Comparison of ENCODE assay signal across 21 cellular contexts in the genomic region with DNA sequence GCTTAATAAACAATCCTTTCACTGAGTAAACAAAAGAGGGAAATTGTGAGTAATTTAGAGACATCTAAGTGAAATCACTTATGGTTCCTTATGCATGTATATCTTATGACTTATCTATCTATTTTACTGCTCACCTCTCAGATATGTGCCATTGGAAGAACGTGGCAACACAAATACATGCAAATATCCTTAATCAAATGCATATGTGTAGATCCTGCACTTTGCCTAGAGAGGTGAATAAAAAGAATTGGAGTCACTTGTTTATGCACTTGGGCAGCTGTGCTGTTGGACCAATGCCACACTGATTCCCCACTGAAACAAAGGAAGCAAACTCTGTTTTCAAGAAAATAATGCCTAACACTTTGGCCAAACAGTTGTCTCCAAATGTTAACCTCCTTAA.
DNase-seq lines count a peak whose midpoint lies in the region; ATAC-seq, FAIRE-seq and TF ChIP-seq lines count a peak whose summit lies in the region.
"Had no signal": no experiment of that assay in that cellular context is flagged by ENCODE, and none has a peak within 500 bp of the region (broad histone marks: within the 10 kb centered on the region; RNA-seq: fewer than 3 reads in every experiment).

No MANE protein-coding gene starts in this region.

- CTCF ChIA-PET in A549 (lab: Yijun Ruan, JAX) = interaction anchor here (0.6 kb wide), 1 partner anchor 81 kb away, joined by 3 read pairs; no protein-coding TSS in a partner anchor

- H3K27ac ChIP-seq in A549 (no peak overlapping the region), ACC112 (ENCODE audit: low read depth, low read length) (0 out of 2 replicates have a peak overlapping the region, but pooled peaks have one; percentile 16), astrocyte (ENCODE audit: low read depth, low read length) (no peak overlapping the region), gastroesophageal sphincter (peak overlapping the region in 3 of 4 donors; percentile 29 to 50 (median 37)), esophagus muscularis mucosa (replicated peaks in 1 of 4) (peak overlapping the region in 2 of 4 donors; percentile 35 to 38)
- H3K27ac ChIP-seq: lower lobe of right lung, SK-N-MC, thyroid gland had no signal

- H3K79me2 ChIP-seq in ACC112 (ENCODE audit: control insufficient read depth, insufficient read depth, low read length, unreplicated experiment) (no peaks in the 10 kb centered on the region), astrocyte (ENCODE audit: insufficient read depth, low read length) (no peaks in the 10 kb centered on the region)

- POLR2A ChIA-PET in A549 (lab: Yijun Ruan, JAX) = no interaction called here

- no peaks in the 10 kb centered on the region for H3K9me3 ChIP-seq in A549
- no peaks in the 10 kb centered on the region for H3K9me3 ChIP-seq in astrocyte (ENCODE audit: insufficient read depth, low read depth, low read length)
- no peaks in the 10 kb centered on the region for H3K9me3 ChIP-seq in gastroesophageal sphincter
- peaks cover 0 to 10% (median 0%) of the 10 kb centered on the region in 4 donors for H3K9me3 ChIP-seq in esophagus muscularis mucosa
- H3K9me3 ChIP-seq: lower lobe of right lung, thyroid gland had no signal

- no peak for TF ChIP-seq RAD21 in A549 (conservative IDR thresholded peaks at IDR 0.05 in 1 of 2, IDR thresholded peaks at IDR 0.05 in 1 of 2)

- TF ChIP-seq EP300 in A549 (IDR thresholded peaks at IDR 0.05) (no peak), gastroesophageal sphincter (IDR thresholded peaks at IDR 0.05) (no peak), esophagus muscularis mucosa (IDR thresholded peaks at IDR 0.05) (no peak)

- DNase-seq in A549 (ENCODE audit: low read depth in 1 of 2, low spot score in 1 of 2) (no peak), astrocyte (ENCODE audit: low read depth) (peak; percentile 27), glutamatergic neuron (no peak), OCI-M2 (lab: John Stamatoyannopoulos, UW; ENCODE audit: unreplicated experiment) (no peak), esophagus muscularis mucosa (ENCODE audit: extremely low spot score) (no peak)
- DNase-seq: activated CD4-positive, alpha-beta T cell treated with anti-CD3 and anti-CD28 coated beads, Interleukin-2, amount 50 U/mL, for 1 hour; activated CD8-positive, alpha-beta memory T cell treated with anti-CD3 and anti-CD28 coated beads, Interleukin-2, amount 10 ng/mL, durations not matched to agents 7 days and 5 days; activated naive CD4-positive, alpha-beta T cell treated with anti-CD3 and anti-CD28 coated beads for 36 hours; caudate nucleus; CD4-positive, alpha-beta T cell; HFFc6; lower lobe of right lung; NCI-H2107; NCI-H510A; T-helper 9 cell; thyroid gland had no signal

- H3K4me3 Mint-ChIP-seq in astrocyte (ENCODE audit: unreplicated experiment) (no peak overlapping the region), glutamatergic neuron (ENCODE audit: unreplicated experiment) (no peak overlapping the region)
- H3K4me3 Mint-ChIP-seq: activated CD8-positive, alpha-beta memory T cell treated with anti-CD3 and anti-CD28 coated beads, Interleukin-2, amount 10 ng/mL, durations not matched to agents 7 days and 5 days; activated naive CD4-positive, alpha-beta T cell treated with anti-CD3 and anti-CD28 coated beads for 36 hours; CD4-positive, alpha-beta T cell; HFFc6; stimulated activated naive CD8-positive, alpha-beta T cell treated with anti-CD3 and anti-CD28 coated beads, Interleukin-15, Interleukin-2, amounts not matched to agents 100 ng/mL and 50 ng/mL, for 24 hours had no signal

- WGBS in A549 (ENCODE audit: missing lambda C conversion rate) = 0% methylated on average over 1 of the region's 1 CpG
- WGBS in gastroesophageal sphincter (ENCODE audit: low coverage in 1 of 2), 2 donors = 8% methylated on average over 1 of the region's 1 CpG; no CpG with 5 or more reads in 1 of the 2 donors
- 10% methylated on average over 1 of the region's 1 CpG for WGBS in esophagus muscularis mucosa

- H3K9ac ChIP-seq in astrocyte (ENCODE audit: low read length) = no peak overlapping the region

- no peak overlapping the region for H3K4me2 ChIP-seq in A549
- no peak overlapping the region for H3K4me2 ChIP-seq in astrocyte (ENCODE audit: low read length)

- ATAC-seq in A549 = no peak
- no peak for ATAC-seq in gastroesophageal sphincter
- ATAC-seq: activated CD8-positive, alpha-beta memory T cell treated with anti-CD3 and anti-CD28 coated beads, Interleukin-2, amount 10 ng/mL, durations not matched to agents 7 days and 5 days; lower lobe of right lung had no signal

- FAIRE-seq in A549 (lab: Jason Lieb, UNC) (peak; percentile 96), astrocyte (lab: Jason Lieb, UNC) (no peak)
- FAIRE-seq: frontal cortex had no signal

- H4K20me1 ChIP-seq in astrocyte (ENCODE audit: insufficient read depth, low read length) = no peaks in the 10 kb centered on the region

- intact Hi-C loops in esophagus muscularis mucosa (cut with DNase I) = no loop called here

- H3K27me3 Mint-ChIP-seq in astrocyte (ENCODE audit: low read depth, unreplicated experiment) (no peaks in the 10 kb centered on the region), glutamatergic neuron (ENCODE audit: unreplicated experiment) (no peaks in the 10 kb centered on the region)
- H3K27me3 Mint-ChIP-seq: stimulated activated naive CD8-positive, alpha-beta T cell treated with anti-CD3 and anti-CD28 coated beads, Interleukin-15, Interleukin-2, amounts not matched to agents 100 ng/mL and 50 ng/mL, for 24 hours had no signal

- peaks cover 3% of the 10 kb centered on the region for H3K9me3 Mint-ChIP-seq in astrocyte (ENCODE audit: unreplicated experiment)
- H3K9me3 Mint-ChIP-seq in glutamatergic neuron (ENCODE audit: unreplicated experiment) = no peaks in the 10 kb centered on the region
- H3K9me3 Mint-ChIP-seq: activated naive CD4-positive, alpha-beta T cell treated with anti-CD3 and anti-CD28 coated beads for 36 hours; CD4-positive, alpha-beta T cell; HFFc6; stimulated activated naive CD8-positive, alpha-beta T cell treated with anti-CD3 and anti-CD28 coated beads, Interleukin-15, Interleukin-2, amounts not matched to agents 100 ng/mL and 50 ng/mL, for 24 hours had no signal

- H3K4me1 Mint-ChIP-seq in astrocyte (ENCODE audit: low read depth, unreplicated experiment) (no peaks in the 10 kb centered on the region), glutamatergic neuron (ENCODE audit: low read depth, unreplicated experiment) (no peaks in the 10 kb centered on the region)

- TF ChIP-seq POLR2A in A549 (IDR thresholded peaks at IDR 0.05; ENCODE audit: low read length) = no peak
- TF ChIP-seq POLR2A in gastroesophageal sphincter (IDR thresholded peaks at IDR 0.05) = no peak
- no peak for TF ChIP-seq POLR2A in esophagus muscularis mucosa (IDR thresholded peaks at IDR 0.05; ENCODE audit: low read depth)

- H3K4me1 ChIP-seq in A549 = no peaks in the 10 kb centered on the region
- peaks cover 15% of the 10 kb centered on the region for H3K4me1 ChIP-seq in ACC112 (ENCODE audit: control insufficient read depth, insufficient read depth, low read length, unreplicated experiment)
- H3K4me1 ChIP-seq in astrocyte (ENCODE audit: insufficient read depth, low read length) = no peaks in the 10 kb centered on the region
- peaks cover 0 to 14% (median 4%) of the 10 kb centered on the region in 3 donors for H3K4me1 ChIP-seq in gastroesophageal sphincter
- peaks cover 0 to 17% (median 15%) of the 10 kb centered on the region in 4 donors for H3K4me1 ChIP-seq in esophagus muscularis mucosa
- H3K4me1 ChIP-seq: lower lobe of right lung, thyroid gland had no signal

- H3K36me3 Mint-ChIP-seq in astrocyte (ENCODE audit: low read depth, unreplicated experiment) = no peaks in the 10 kb centered on the region
- no peaks in the 10 kb centered on the region for H3K36me3 Mint-ChIP-seq in glutamatergic neuron (ENCODE audit: unreplicated experiment)
- H3K36me3 Mint-ChIP-seq: activated CD8-positive, alpha-beta memory T cell treated with anti-CD3 and anti-CD28 coated beads, Interleukin-2, amount 10 ng/mL, durations not matched to agents 7 days and 5 days had no signal

- H3K4me3 ChIP-seq in A549 = no peak overlapping the region
- no peak overlapping the region for H3K4me3 ChIP-seq in ACC112 (ENCODE audit: low read depth, low read length)
- no peak overlapping the region for H3K4me3 ChIP-seq in astrocyte (ENCODE audit: insufficient read depth, low read depth, low read length)
- no peak overlapping the region for H3K4me3 ChIP-seq in gastroesophageal sphincter
- no peak overlapping the region for H3K4me3 ChIP-seq in esophagus muscularis mucosa
- H3K4me3 ChIP-seq: lower lobe of right lung, SK-N-MC, thyroid gland had no signal

- H3K36me3 ChIP-seq in ACC112 (ENCODE audit: insufficient read depth, low read length) (no peaks in the 10 kb centered on the region), astrocyte (ENCODE audit: insufficient read depth, low read length) (no peaks in the 10 kb centered on the region), gastroesophageal sphincter (no peaks in the 10 kb centered on the region), esophagus muscularis mucosa (no peaks in the 10 kb centered on the region)
- H3K36me3 ChIP-seq: lower lobe of right lung, thyroid gland had no signal

- H2AFZ ChIP-seq in ACC112 (ENCODE audit: low read length, unreplicated experiment) (no peak overlapping the region), astrocyte (ENCODE audit: low read depth, low read length) (no peak overlapping the region)

- no peak for TF ChIP-seq CTCF in A549 (IDR thresholded peaks at IDR 0.05)
- no peak for TF ChIP-seq CTCF in astrocyte (IDR thresholded peaks at IDR 0.05; ENCODE audit: insufficient read depth, low read depth, low read length)
- TF ChIP-seq CTCF in gastroesophageal sphincter (IDR thresholded peaks at IDR 0.05) = no peak
- no peak for TF ChIP-seq CTCF in glutamatergic neuron (IDR thresholded peaks at IDR 0.05; ENCODE audit: partially characterized antibody, unreplicated experiment)
- TF ChIP-seq CTCF in esophagus muscularis mucosa (IDR thresholded peaks at IDR 0.05) = no peak

- H3K27me3 ChIP-seq in ACC112 (ENCODE audit: insufficient read depth, low read length) (no peaks in the 10 kb centered on the region), astrocyte (ENCODE audit: insufficient read depth, low read length) (no peaks in the 10 kb centered on the region), gastroesophageal sphincter (no peaks in the 10 kb centered on the region), esophagus muscularis mucosa (no peaks in the 10 kb centered on the region)

- no peak overlapping the region for H3K27ac Mint-ChIP-seq in astrocyte (ENCODE audit: unreplicated experiment)
- H3K27ac Mint-ChIP-seq in glutamatergic neuron (ENCODE audit: unreplicated experiment) = no peak overlapping the region
- H3K27ac Mint-ChIP-seq: activated CD8-positive, alpha-beta memory T cell treated with anti-CD3 and anti-CD28 coated beads, Interleukin-2, amount 10 ng/mL, durations not matched to agents 7 days and 5 days; activated naive CD4-positive, alpha-beta T cell treated with anti-CD3 and anti-CD28 coated beads for 36 hours; CD4-positive, alpha-beta T cell; HFFc6; stimulated activated naive CD8-positive, alpha-beta T cell treated with anti-CD3 and anti-CD28 coated beads, Interleukin-15, Interleukin-2, amounts not matched to agents 100 ng/mL and 50 ng/mL, for 24 hours had no signal

TF ChIP-seq in A549, 52 proteins besides CTCF, POLR2A, EP300 and RAD21 (continues in another document):
- TF ChIP-seq EHMT2 (IDR thresholded peaks at IDR 0.05; ENCODE audit: low read depth) = no peak

Comparison
In these comparisons a context has a peak if more than half of its experiments do, and no peak if none do; other contexts are left out.
1. H3K27ac ChIP-seq: peak in ACC112 (single experiment) and gastroesophageal sphincter (3 of 4); none in A549 (0 of 2) and astrocyte (single experiment).